ENCODE assay signal across 1 cellular context in genomic region chr19:55270172-55270942, GRCh38.
TF ChIP-seq lines count a peak whose summit lies in the region.

No MANE protein-coding gene starts in this region.

TF ChIP-seq in K562, 482 proteins besides CTCF, POLR2A, EP300 and RAD21 (continued from another document and continues in another):
- TF ChIP-seq ATF3 (IDR thresholded peaks at IDR 0.05) (peak; percentile 70; the same call in 1 of the 2 replicates), ATF3 (CRISPR knock-in tag; conservative IDR thresholded peaks at IDR 0.05) (no peak), GATA2 (CRISPR knock-in tag; IDR thresholded peaks at IDR 0.05) (no peak), ZNF695 (CRISPR knock-in tag; IDR thresholded peaks at IDR 0.05) (no peak), KLF6 (CRISPR knock-in tag; IDR thresholded peaks at IDR 0.05; ENCODE audit: borderline replicate concordance) (no peak), STAT5A (IDR thresholded peaks at IDR 0.05; ENCODE audit: borderline replicate concordance, low read length) (peak; percentile 51; the same call in 1 of the 2 replicates), PHF20 (IDR thresholded peaks at IDR 0.05; ENCODE audit: partially characterized antibody) (peak; percentile 56), THRB (CRISPR knock-in tag; conservative IDR thresholded peaks at IDR 0.05) (peak; percentile 93; the same call in 1 of the 2 replicates), PRPF4 (IDR thresholded peaks at IDR 0.05; ENCODE audit: insufficient read depth, low read depth, low read length, poor library complexity, severe bottlenecking) (no peak), RNF2 (IDR thresholded peaks at IDR 0.05) (peak; percentile 82; the same call in 1 of the 2 replicates), HDAC1 (IDR thresholded peaks at IDR 0.05) (peak in 1 of 2 experiments; percentile 44; a peak in 1 of 4 replicates), KAT8 (IDR thresholded peaks at IDR 0.05; ENCODE audit: low read depth) (no peak), PHB2 (IDR thresholded peaks at IDR 0.05; ENCODE audit: low read depth) (peak; percentile 49; the same call in 1 of the 2 replicates), LEF1 (IDR thresholded peaks at IDR 0.05) (no peak; the same call in 1 of the 2 replicates), SUPT5H (IDR thresholded peaks at IDR 0.05) (peak; percentile 40), ZNF561 (CRISPR knock-in tag; conservative IDR thresholded peaks at IDR 0.05) (no peak), ZNF395 (CRISPR knock-in tag; IDR thresholded peaks at IDR 0.05) (peak; percentile 73), HNRNPH1 (optimal IDR thresholded peaks at IDR 0.05; ENCODE audit: low read depth, low read length) (no peak), TEAD4 (IDR thresholded peaks at IDR 0.05; ENCODE audit: low read length) (peak; percentile 83), TEAD4 (CRISPR knock-in tag; IDR thresholded peaks at IDR 0.05; ENCODE audit: borderline replicate concordance) (peak; percentile 81; the same call in 1 of the 2 replicates), HLTF (IDR thresholded peaks at IDR 0.05) (0 out of 2 replicates have a peak, but pooled peaks have one; percentile 18), ATF4 (CRISPR knock-in tag; IDR thresholded peaks at IDR 0.05) (peak; percentile 95), ZBTB17 (CRISPR knock-in tag; IDR thresholded peaks at IDR 0.05) (peak; percentile 73), KLF13 (tag; IDR thresholded peaks at IDR 0.05; ENCODE audit: borderline replicate concordance, low read depth) (peak; percentile 30; the same call in 1 of the 2 replicates), HDAC2 (IDR thresholded peaks at IDR 0.05) (peak; percentile 34; the same call in 1 of the 2 replicates), NCOA1 (IDR thresholded peaks at IDR 0.05; ENCODE audit: low read depth) (0 out of 2 replicates have a peak, but pooled peaks have one; percentile 32), ZNF583 (CRISPR knock-in tag; IDR thresholded peaks at IDR 0.05) (peak; percentile 63; the same call in 1 of the 2 replicates), SMARCA4 (IDR thresholded peaks at IDR 0.05) (peak; percentile 60; the same call in 1 of the 2 replicates), ZNF609 (CRISPR knock-in tag; IDR thresholded peaks at IDR 0.05; ENCODE audit: borderline replicate concordance) (0 out of 2 replicates have a peak, but pooled peaks have one; percentile 37), ZKSCAN1 (IDR thresholded peaks at IDR 0.05; ENCODE audit: low read depth, low read length) (no peak), ZNF449 (CRISPR knock-in tag; IDR thresholded peaks at IDR 0.05) (0 out of 2 replicates have a peak, but pooled peaks have one; percentile 33), ZNF280B (CRISPR knock-in tag; IDR thresholded peaks at IDR 0.05) (no peak), ZNF41 (CRISPR knock-in tag; conservative IDR thresholded peaks at IDR 0.05) (peak; percentile 42; the same call in 1 of the 2 replicates), ATF1 (CRISPR knock-in tag; IDR thresholded peaks at IDR 0.05) (no peak), ATF1 (tag; IDR thresholded peaks at IDR 0.05) (peak; percentile 37; the same call in 1 of the 2 replicates), LARP7 (IDR thresholded peaks at IDR 0.05) (peak; percentile 90), NCOR1 (IDR thresholded peaks at IDR 0.05) (0 out of 2 replicates have a peak, but pooled peaks have one; percentile 22), CXXC5 (CRISPR knock-in tag; IDR thresholded peaks at IDR 0.05) (peak; percentile 97), MTA1 (IDR thresholded peaks at IDR 0.05; ENCODE audit: borderline replicate concordance) (no peak; the same call in 1 of the 2 replicates), TBP (optimal IDR thresholded peaks at IDR 0.05; ENCODE audit: low read depth, low read length) (no peak), CBFA2T3 (IDR thresholded peaks at IDR 0.05) (peak; percentile 70), CBX3 (IDR thresholded peaks at IDR 0.05; ENCODE audit: borderline replicate concordance in 1 of 2, low read length in 2 of 2) (0 out of 3 replicates have a peak, but pooled peaks of 1 of the 2 experiments have one; percentile 40), CREBBP (IDR thresholded peaks at IDR 0.05; ENCODE audit: low read depth, low read length) (no peak), ATF6 (CRISPR knock-in tag; IDR thresholded peaks at IDR 0.05) (no peak), ZBTB11 (CRISPR knock-in tag; IDR thresholded peaks at IDR 0.05) (no peak), ZNF830 (CRISPR knock-in tag; IDR thresholded peaks at IDR 0.05) (no peak), RBM25 (IDR thresholded peaks at IDR 0.05; ENCODE audit: low read depth, low read length, severe bottlenecking) (no peak)
